8 cellular contexts compared by ENCODE assay signal in the genomic region with DNA sequence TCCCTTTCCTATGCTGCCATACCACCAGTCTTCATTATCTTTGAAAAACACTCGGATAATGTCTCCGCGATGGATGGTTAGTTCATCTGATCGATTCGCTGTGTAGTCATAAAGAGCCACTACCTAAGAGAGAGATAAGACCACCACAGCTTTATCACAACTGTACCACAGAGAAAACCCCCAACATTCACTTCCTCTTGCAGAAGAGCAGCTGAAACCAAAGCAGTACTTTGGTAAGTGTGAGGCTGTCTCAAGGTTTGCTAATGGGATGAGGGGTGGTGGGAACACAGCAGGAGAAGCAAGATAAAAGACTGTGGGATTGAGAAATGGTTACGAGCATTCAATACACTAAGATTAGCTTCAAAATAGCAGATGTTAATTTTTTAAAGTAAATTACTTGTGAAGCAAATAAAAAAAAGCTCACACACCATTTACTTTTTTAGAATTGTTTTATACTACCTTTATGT.
A peak's percentile ranks its signal among the peaks of the same experiment; 100 is the strongest.
DNase-seq lines count a peak whose midpoint lies in the region; ATAC-seq and TF ChIP-seq lines count a peak whose summit lies in the region.

No MANE protein-coding gene starts in this region.

- peaks cover 37% of the 10 kb centered on the region for H3K4me1 Mint-ChIP-seq in activated T-helper 2 cell treated with anti-CD3 and anti-CD28 coated beads, Interferon-gamma antibody, Interleukin-2, Interleukin-4, amounts not matched to agents 10 μg/mL and 5 μg/mL and 100 μg/mL, durations not matched to agents 14 hours and 24 hours and 36 hours (ENCODE audit: low read depth)

- peak; percentile 97 for DNase-seq in GDM1 (lab: John Stamatoyannopoulos, UW)
- no peak for DNase-seq in activated T-helper 2 cell treated with anti-CD3 and anti-CD28 coated beads, Interferon-gamma antibody, Interleukin-2, Interleukin-4, amounts not matched to agents 10 μg/mL and 5 μg/mL and 100 μg/mL, durations not matched to agents 14 hours and 24 hours and 36 hours (ENCODE audit: low spot score)
- no peak for DNase-seq in T1000 (lab: John Stamatoyannopoulos, UW)
- no peak for DNase-seq in globus pallidus (ENCODE audit: low spot score)
- DNase-seq in heart right ventricle = no peak
- no peak for DNase-seq in RPMI8226

- H3K36me3 Mint-ChIP-seq in activated T-helper 2 cell treated with anti-CD3 and anti-CD28 coated beads, Interferon-gamma antibody, Interleukin-2, Interleukin-4, amounts not matched to agents 10 μg/mL and 5 μg/mL and 100 μg/mL, durations not matched to agents 14 hours and 24 hours and 36 hours (ENCODE audit: low read depth) = peaks cover 80% of the 10 kb centered on the region

- H3K27me3 ChIP-seq in heart right ventricle = no peaks in the 10 kb centered on the region

- H3K9me3 Mint-ChIP-seq in activated T-helper 2 cell treated with anti-CD3 and anti-CD28 coated beads, Interferon-gamma antibody, Interleukin-2, Interleukin-4, amounts not matched to agents 10 μg/mL and 5 μg/mL and 100 μg/mL, durations not matched to agents 14 hours and 24 hours and 36 hours = no peaks in the 10 kb centered on the region

- intact Hi-C loops in activated T-helper 2 cell treated with anti-CD3 and anti-CD28 coated beads, Interferon-gamma antibody, Interleukin-2, Interleukin-4, amounts not matched to agents 10 μg/mL and 5 μg/mL and 100 μg/mL, durations not matched to agents 14 hours and 24 hours and 36 hours (cut with micrococcal nuclease) = loop anchor here (1.0 to 2.0 kb wide), 3 partner anchors 24 to 342 kb away; no protein-coding TSS in a partner anchor
- intact Hi-C loops in heart right ventricle (cut with DNase I) = no loop called here

- H3K36me3 ChIP-seq in heart right ventricle = peaks cover 0 to 11% (median 0%) of the 10 kb centered on the region in 9 donors

- TF ChIP-seq CTCF in heart right ventricle (IDR thresholded peaks at IDR 0.05) = no peak

- 56 to 65% methylated on average over 6 of the region's 6 CpGs for WGBS in heart right ventricle, 2 donors

- no peaks in the 10 kb centered on the region for H3K9me3 ChIP-seq in heart right ventricle

- H3K4me3 Mint-ChIP-seq in activated T-helper 2 cell treated with anti-CD3 and anti-CD28 coated beads, Interferon-gamma antibody, Interleukin-2, Interleukin-4, amounts not matched to agents 10 μg/mL and 5 μg/mL and 100 μg/mL, durations not matched to agents 14 hours and 24 hours and 36 hours (ENCODE audit: low read depth) = no peak overlapping the region

- no peak overlapping the region for H3K27ac ChIP-seq in heart right ventricle

- ATAC-seq in GM21390 (IDR thresholded peaks at IDR 0.05; ENCODE audit: unreplicated experiment) (peak; percentile 97), HG03442 (IDR thresholded peaks at IDR 0.05; ENCODE audit: unreplicated experiment) (peak; percentile 93), heart right ventricle (no peak)

- H3K27me3 Mint-ChIP-seq in activated T-helper 2 cell treated with anti-CD3 and anti-CD28 coated beads, Interferon-gamma antibody, Interleukin-2, Interleukin-4, amounts not matched to agents 10 μg/mL and 5 μg/mL and 100 μg/mL, durations not matched to agents 14 hours and 24 hours and 36 hours (ENCODE audit: low read depth) = no peaks in the 10 kb centered on the region

- H3K27ac Mint-ChIP-seq in activated T-helper 2 cell treated with anti-CD3 and anti-CD28 coated beads, Interferon-gamma antibody, Interleukin-2, Interleukin-4, amounts not matched to agents 10 μg/mL and 5 μg/mL and 100 μg/mL, durations not matched to agents 14 hours and 24 hours and 36 hours = peak overlapping the region; percentile 61

- H3K4me3 ChIP-seq in heart right ventricle = no peak overlapping the region

- H3K4me1 ChIP-seq in heart right ventricle = peaks cover 0 to 10% (median 0%) of the 10 kb centered on the region in 9 donors

Comparison
In these comparisons a context has a peak if more than half of its experiments do, and no peak if none do; other contexts are left out.
1. ATAC-seq: peak in GM21390 (single experiment) and HG03442 (single experiment); none in heart right ventricle (0 of 8).